Comparison of ENCODE assay signal across 11 cellular contexts in genomic region chr14:90405755-90406154, GRCh38. TPM values are rescaled to one million over a fixed set of nuclear protein-coding genes. Genes with fewer than 3 reads are reported as not detected.
DNase-seq lines count a peak whose midpoint lies in the region; ATAC-seq and TF ChIP-seq lines count a peak whose summit lies in the region.
"Had no signal": no experiment of that assay in that cellular context is flagged by ENCODE, and none has a peak within 500 bp of the region (broad histone marks: within the 10 kb centered on the region; RNA-seq: fewer than 3 reads in every experiment).

No MANE protein-coding gene starts in this region.

- TF ChIP-seq CTCF in nephron progenitor cell (IDR thresholded peaks at IDR 0.05) (no peak), coronary artery (IDR thresholded peaks at IDR 0.05) (no peak)

- DNase-seq in DMS79 treated with DMSO at 0.1 percent for 48 hours (lab: John Stamatoyannopoulos, UW) (peak; percentile 99), NCI-H187 treated with DMSO at 0.1 percent for 48 hours (lab: John Stamatoyannopoulos, UW) (peak; percentile 100), nephron progenitor cell (no peak), coronary artery (ENCODE audit: low spot score) (no peak)
- DNase-seq in stimulated activated CD4-positive, alpha-beta T cell treated with anti-CD3 and anti-CD28 coated beads, Interleukin-12 subunit alpha, Interleukin-12 subunit beta, amount 100 ng/mL, for 4 hours = no peak
- DNase-seq: cerebellar nuclear complex had no signal

- no peaks in the 10 kb centered on the region for H3K27me3 Mint-ChIP-seq in activated T-helper 17 cell treated with anti-CD3 and anti-CD28 coated beads, Interleukin-2, amount 50 U/mL, for 72 hours
- peaks cover 9% of the 10 kb centered on the region for H3K27me3 Mint-ChIP-seq in nephron progenitor cell (ENCODE audit: low read depth, poor library complexity)

- peaks cover 74% of the 10 kb centered on the region for H3K36me3 Mint-ChIP-seq in activated T-helper 17 cell treated with anti-CD3 and anti-CD28 coated beads, Interleukin-2, amount 50 U/mL, for 72 hours (ENCODE audit: low read depth)
- H3K36me3 Mint-ChIP-seq in nephron progenitor cell (ENCODE audit: low read depth) = peaks cover 53% of the 10 kb centered on the region

- no peaks in the 10 kb centered on the region for H3K9me3 Mint-ChIP-seq in activated T-helper 17 cell treated with anti-CD3 and anti-CD28 coated beads, Interleukin-2, amount 50 U/mL, for 72 hours
- no peaks in the 10 kb centered on the region for H3K9me3 Mint-ChIP-seq in nephron progenitor cell

- H3K4me3 Mint-ChIP-seq in activated T-helper 17 cell treated with anti-CD3 and anti-CD28 coated beads, Interleukin-2, amount 50 U/mL, for 72 hours = no peak overlapping the region
- H3K4me3 Mint-ChIP-seq in nephron progenitor cell = no peak overlapping the region

- no peak for ATAC-seq in activated T-helper 17 cell treated with anti-CD3 and anti-CD28 coated beads, Interleukin-2, amount 50 U/mL, for 72 hours (replicated peaks)
- ATAC-seq in HG02798 (IDR thresholded peaks at IDR 0.05; ENCODE audit: poor library complexity, unreplicated experiment) (no peak), HG02763 (IDR thresholded peaks at IDR 0.05; ENCODE audit: unreplicated experiment) (no peak)
- ATAC-seq: Right ventricle myocardium inferior had no signal

- H3K27ac ChIP-seq in coronary artery = peak overlapping the region in 1 of 2 donors; percentile 5

- no peak overlapping the region for H3K4me3 ChIP-seq in coronary artery
- H3K4me3 ChIP-seq: thoracic aorta had no signal

- peak overlapping the region; percentile 64 for H3K27ac Mint-ChIP-seq in activated T-helper 17 cell treated with anti-CD3 and anti-CD28 coated beads, Interleukin-2, amount 50 U/mL, for 72 hours
- H3K27ac Mint-ChIP-seq in nephron progenitor cell = peak overlapping the region; percentile 77

- peaks cover 39% of the 10 kb centered on the region for H3K4me1 Mint-ChIP-seq in activated T-helper 17 cell treated with anti-CD3 and anti-CD28 coated beads, Interleukin-2, amount 50 U/mL, for 72 hours
- H3K4me1 Mint-ChIP-seq in nephron progenitor cell = peaks cover 59% of the 10 kb centered on the region

RNA-seq across cellular contexts. Expression of gene CALM1, which starts 8.9 kb away (rescaled TPM):
- 100 to 1,000 TPM; 594 to 651 TPM for total RNA-seq in activated T-helper 17 cell treated with anti-CD3 and anti-CD28 coated beads, Interleukin-2, amount 50 U/mL, for 72 hours

Comparison
In these comparisons a context has a peak if more than half of its experiments do, and no peak if none do; other contexts are left out.
1. DNase-seq: peak in DMS79 treated with DMSO at 0.1 percent for 48 hours (single experiment) and NCI-H187 treated with DMSO at 0.1 percent for 48 hours (single experiment); none in nephron progenitor cell (single experiment), stimulated activated CD4-positive, alpha-beta T cell treated with anti-CD3 and anti-CD28 coated beads, Interleukin-12 subunit alpha, Interleukin-12 subunit beta, amount 100 ng/mL, for 4 hours (single experiment) and coronary artery (single experiment).